Comparison of ENCODE assay signal across 9 cellular contexts in the genomic region with DNA sequence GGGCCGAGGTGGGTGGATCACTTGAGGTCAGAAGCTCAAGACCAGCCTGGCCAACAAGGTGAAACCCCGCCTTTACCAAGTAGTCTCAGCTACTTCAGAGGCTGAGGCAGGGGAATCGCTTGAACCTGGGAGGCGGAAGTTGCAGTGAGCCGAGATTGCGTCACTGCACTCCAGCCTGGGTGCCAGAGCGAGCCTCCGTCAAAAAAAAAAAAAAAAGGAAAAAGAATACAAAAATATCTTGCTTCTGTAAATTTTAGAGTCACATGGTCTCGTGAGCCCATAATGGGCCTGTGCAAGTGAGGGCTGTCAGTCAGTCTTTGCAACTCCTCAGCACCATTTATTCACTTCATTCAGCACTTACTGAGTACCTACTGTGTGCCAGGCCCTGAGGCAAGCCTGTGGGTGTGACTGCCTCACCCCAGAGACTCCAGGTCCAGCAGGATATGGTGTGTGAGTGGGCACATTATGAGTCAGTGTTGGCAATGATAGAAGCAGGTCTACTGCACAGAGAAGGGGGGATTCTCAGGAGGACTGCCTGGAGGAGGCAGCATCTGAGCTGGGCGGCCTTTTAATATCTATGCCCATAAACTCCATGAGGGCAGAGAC. TPM values are rescaled to one million over a fixed set of nuclear protein-coding genes. Genes with fewer than 3 reads are reported as not detected.
DNase-seq lines count a peak whose midpoint lies in the region; ATAC-seq, FAIRE-seq and TF ChIP-seq lines count a peak whose summit lies in the region.
"Had no signal": no experiment of that assay in that cellular context is flagged by ENCODE, and none has a peak within 500 bp of the region (broad histone marks: within the 10 kb centered on the region; RNA-seq: fewer than 3 reads in every experiment).

No MANE protein-coding gene starts in this region.

- peaks cover 2% of the 10 kb centered on the region for H3K4me1 ChIP-seq in prostate gland (replicated peaks)

- no peak overlapping the region for H3K4me3 ChIP-seq in prostate gland
- H3K4me3 ChIP-seq: smooth muscle cell had no signal

- WGBS in prostate gland, result 54% methylated on average over 10 of the region's 10 CpGs

- no peak for TF ChIP-seq POLR2A in GM12892 (IDR thresholded peaks at IDR 0.05; ENCODE audit: low read depth, low read length)
- no peak for TF ChIP-seq POLR2A in prostate gland (IDR thresholded peaks at IDR 0.05)

- in situ Hi-C loops in ACHN (cut with HindIII; ENCODE audit: low pct_ligation_motif_present, low pct_unique_long_range_greater_than_20kb, low sequenced_read_pairs), result no loop called here

- no peak for DNase-seq in GM12892 (ENCODE audit: insufficient read length)
- DNase-seq in activated naive CD8-positive, alpha-beta T cell treated with anti-CD3 and anti-CD28 coated beads for 36 hours, result peak; percentile 46
- DNase-seq in natural killer cell, result no peak
- DNase-seq in NCI-H1417 treated with DMSO at 0.1 percent for 48 hours (lab: John Stamatoyannopoulos, UW), result no peak
- DNase-seq in prostate gland (ENCODE audit: low spot score), result no peak
- no peak for DNase-seq in ACHN

- H3K4me1 Mint-ChIP-seq in activated naive CD8-positive, alpha-beta T cell treated with anti-CD3 and anti-CD28 coated beads for 36 hours, result peaks cover 21% of the 10 kb centered on the region
- H3K4me1 Mint-ChIP-seq in natural killer cell, result peaks cover 8 to 35% of the 10 kb centered on the region in 2 donors

- H3K9me3 Mint-ChIP-seq in activated naive CD8-positive, alpha-beta T cell treated with anti-CD3 and anti-CD28 coated beads for 36 hours, result no peaks in the 10 kb centered on the region
- H3K9me3 Mint-ChIP-seq in natural killer cell, result no peaks in the 10 kb centered on the region

- TF ChIP-seq CTCF in natural killer cell (IDR thresholded peaks at IDR 0.05) (no peak), prostate gland (IDR thresholded peaks at IDR 0.05) (no peak)

- no peaks in the 10 kb centered on the region for H3K9me3 ChIP-seq in prostate gland

- no peak overlapping the region for H3K4me3 Mint-ChIP-seq in activated naive CD8-positive, alpha-beta T cell treated with anti-CD3 and anti-CD28 coated beads for 36 hours
- H3K4me3 Mint-ChIP-seq in natural killer cell, result no peak overlapping the region

- intact Hi-C loops in natural killer cell (cut with micrococcal nuclease) (no loop called here), prostate gland (cut with DNase I) (no loop called here)

- no peak overlapping the region for H3K27ac Mint-ChIP-seq in activated naive CD8-positive, alpha-beta T cell treated with anti-CD3 and anti-CD28 coated beads for 36 hours
- H3K27ac Mint-ChIP-seq in natural killer cell, result peak overlapping the region in 1 of 2 donors; percentile 91

- H3K36me3 ChIP-seq in prostate gland, result no peaks in the 10 kb centered on the region

- no peaks in the 10 kb centered on the region for H3K36me3 Mint-ChIP-seq in activated naive CD8-positive, alpha-beta T cell treated with anti-CD3 and anti-CD28 coated beads for 36 hours
- H3K36me3 Mint-ChIP-seq in natural killer cell, result no peaks in the 10 kb centered on the region

- no peak overlapping the region for H3K27ac ChIP-seq in prostate gland

- H3K27me3 ChIP-seq in prostate gland (replicated peaks; ENCODE audit: insufficient read depth), result no peaks in the 10 kb centered on the region

- peaks cover 29% of the 10 kb centered on the region for H3K27me3 Mint-ChIP-seq in activated naive CD8-positive, alpha-beta T cell treated with anti-CD3 and anti-CD28 coated beads for 36 hours
- H3K27me3 Mint-ChIP-seq in natural killer cell (ENCODE audit: low read depth in 2 of 2), result peaks cover 0 to 8% of the 10 kb centered on the region in 2 donors

- ATAC-seq in HG02981 (IDR thresholded peaks at IDR 0.05; ENCODE audit: unreplicated experiment) (peak; percentile 35), natural killer cell (peak; percentile 47 to 50 (median 49)), SK-N-SH treated with all-trans-retinoic acid at 6 μM for 48 hours (no peak)

- FAIRE-seq in GM12892 (lab: Jason Lieb, UNC), result peak; percentile 87

TF ChIP-seq in SK-N-SH treated with all-trans-retinoic acid at 6 μM for 48 hours, 23 proteins besides CTCF, POLR2A, EP300 and RAD21 (continues in another document):
- no peak for TF ChIP-seq ESRRG (CRISPR knock-in tag; IDR thresholded peaks at IDR 0.05)
- TF ChIP-seq, protein P1, sequence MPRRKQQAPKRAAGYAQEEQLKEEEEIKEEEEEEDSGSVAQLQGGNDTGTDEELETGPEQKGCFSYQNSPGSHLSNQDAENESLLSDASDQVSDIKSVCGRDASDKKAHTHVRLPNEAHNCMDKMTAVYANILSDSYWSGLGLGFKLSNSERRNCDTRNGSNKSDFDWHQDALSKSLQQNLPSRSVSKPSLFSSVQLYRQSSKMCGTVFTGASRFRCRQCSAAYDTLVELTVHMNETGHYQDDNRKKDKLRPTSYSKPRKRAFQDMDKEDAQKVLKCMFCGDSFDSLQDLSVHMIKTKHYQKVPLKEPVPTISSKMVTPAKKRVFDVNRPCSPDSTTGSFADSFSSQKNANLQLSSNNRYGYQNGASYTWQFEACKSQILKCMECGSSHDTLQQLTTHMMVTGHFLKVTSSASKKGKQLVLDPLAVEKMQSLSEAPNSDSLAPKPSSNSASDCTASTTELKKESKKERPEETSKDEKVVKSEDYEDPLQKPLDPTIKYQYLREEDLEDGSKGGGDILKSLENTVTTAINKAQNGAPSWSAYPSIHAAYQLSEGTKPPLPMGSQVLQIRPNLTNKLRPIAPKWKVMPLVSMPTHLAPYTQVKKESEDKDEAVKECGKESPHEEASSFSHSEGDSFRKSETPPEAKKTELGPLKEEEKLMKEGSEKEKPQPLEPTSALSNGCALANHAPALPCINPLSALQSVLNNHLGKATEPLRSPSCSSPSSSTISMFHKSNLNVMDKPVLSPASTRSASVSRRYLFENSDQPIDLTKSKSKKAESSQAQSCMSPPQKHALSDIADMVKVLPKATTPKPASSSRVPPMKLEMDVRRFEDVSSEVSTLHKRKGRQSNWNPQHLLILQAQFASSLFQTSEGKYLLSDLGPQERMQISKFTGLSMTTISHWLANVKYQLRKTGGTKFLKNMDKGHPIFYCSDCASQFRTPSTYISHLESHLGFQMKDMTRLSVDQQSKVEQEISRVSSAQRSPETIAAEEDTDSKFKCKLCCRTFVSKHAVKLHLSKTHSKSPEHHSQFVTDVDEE (CRISPR knock-in tag; IDR thresholded peaks at IDR 0.05), result no peak
- no peak for TF ChIP-seq ZNF8 (CRISPR knock-in tag; IDR thresholded peaks at IDR 0.05)
- no peak for TF ChIP-seq CSDC2 (CRISPR knock-in tag; IDR thresholded peaks at IDR 0.05)
- no peak for TF ChIP-seq ZNF70 (CRISPR knock-in tag; IDR thresholded peaks at IDR 0.05)
- no peak for TF ChIP-seq ISL1 (CRISPR knock-in tag; IDR thresholded peaks at IDR 0.05)
- TF ChIP-seq, protein P2, sequence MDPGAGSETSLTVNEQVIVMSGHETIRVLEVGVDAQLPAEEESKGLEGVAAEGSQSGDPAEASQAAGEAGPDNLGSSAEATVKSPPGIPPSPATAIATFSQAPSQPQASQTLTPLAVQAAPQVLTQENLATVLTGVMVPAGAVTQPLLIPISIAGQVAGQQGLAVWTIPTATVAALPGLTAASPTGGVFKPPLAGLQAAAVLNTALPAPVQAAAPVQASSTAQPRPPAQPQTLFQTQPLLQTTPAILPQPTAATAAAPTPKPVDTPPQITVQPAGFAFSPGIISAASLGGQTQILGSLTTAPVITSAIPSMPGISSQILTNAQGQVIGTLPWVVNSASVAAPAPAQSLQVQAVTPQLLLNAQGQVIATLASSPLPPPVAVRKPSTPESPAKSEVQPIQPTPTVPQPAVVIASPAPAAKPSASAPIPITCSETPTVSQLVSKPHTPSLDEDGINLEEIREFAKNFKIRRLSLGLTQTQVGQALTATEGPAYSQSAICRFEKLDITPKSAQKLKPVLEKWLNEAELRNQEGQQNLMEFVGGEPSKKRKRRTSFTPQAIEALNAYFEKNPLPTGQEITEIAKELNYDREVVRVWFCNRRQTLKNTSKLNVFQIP (CRISPR knock-in tag; IDR thresholded peaks at IDR 0.05; ENCODE audit: borderline replicate concordance, low read depth), result no peak
- TF ChIP-seq GLIS3 (CRISPR knock-in tag; IDR thresholded peaks at IDR 0.05), result no peak
- TF ChIP-seq, protein P3, sequence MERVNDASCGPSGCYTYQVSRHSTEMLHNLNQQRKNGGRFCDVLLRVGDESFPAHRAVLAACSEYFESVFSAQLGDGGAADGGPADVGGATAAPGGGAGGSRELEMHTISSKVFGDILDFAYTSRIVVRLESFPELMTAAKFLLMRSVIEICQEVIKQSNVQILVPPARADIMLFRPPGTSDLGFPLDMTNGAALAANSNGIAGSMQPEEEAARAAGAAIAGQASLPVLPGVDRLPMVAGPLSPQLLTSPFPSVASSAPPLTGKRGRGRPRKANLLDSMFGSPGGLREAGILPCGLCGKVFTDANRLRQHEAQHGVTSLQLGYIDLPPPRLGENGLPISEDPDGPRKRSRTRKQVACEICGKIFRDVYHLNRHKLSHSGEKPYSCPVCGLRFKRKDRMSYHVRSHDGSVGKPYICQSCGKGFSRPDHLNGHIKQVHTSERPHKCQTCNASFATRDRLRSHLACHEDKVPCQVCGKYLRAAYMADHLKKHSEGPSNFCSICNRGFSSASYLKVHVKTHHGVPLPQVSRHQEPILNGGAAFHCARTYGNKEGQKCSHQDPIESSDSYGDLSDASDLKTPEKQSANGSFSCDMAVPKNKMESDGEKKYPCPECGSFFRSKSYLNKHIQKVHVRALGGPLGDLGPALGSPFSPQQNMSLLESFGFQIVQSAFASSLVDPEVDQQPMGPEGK (CRISPR knock-in tag; IDR thresholded peaks at IDR 0.05; ENCODE audit: borderline replicate concordance), result no peak
- TF ChIP-seq BACH2 (CRISPR knock-in tag; IDR thresholded peaks at IDR 0.05; ENCODE audit: borderline replicate concordance), result no peak
- no peak for TF ChIP-seq ZFP30 (CRISPR knock-in tag; IDR thresholded peaks at IDR 0.05)
- no peak for TF ChIP-seq RARB (CRISPR knock-in tag; IDR thresholded peaks at IDR 0.05)
- TF ChIP-seq ZFP3 (CRISPR knock-in tag; IDR thresholded peaks at IDR 0.05), result no peak
- TF ChIP-seq, protein P4, sequence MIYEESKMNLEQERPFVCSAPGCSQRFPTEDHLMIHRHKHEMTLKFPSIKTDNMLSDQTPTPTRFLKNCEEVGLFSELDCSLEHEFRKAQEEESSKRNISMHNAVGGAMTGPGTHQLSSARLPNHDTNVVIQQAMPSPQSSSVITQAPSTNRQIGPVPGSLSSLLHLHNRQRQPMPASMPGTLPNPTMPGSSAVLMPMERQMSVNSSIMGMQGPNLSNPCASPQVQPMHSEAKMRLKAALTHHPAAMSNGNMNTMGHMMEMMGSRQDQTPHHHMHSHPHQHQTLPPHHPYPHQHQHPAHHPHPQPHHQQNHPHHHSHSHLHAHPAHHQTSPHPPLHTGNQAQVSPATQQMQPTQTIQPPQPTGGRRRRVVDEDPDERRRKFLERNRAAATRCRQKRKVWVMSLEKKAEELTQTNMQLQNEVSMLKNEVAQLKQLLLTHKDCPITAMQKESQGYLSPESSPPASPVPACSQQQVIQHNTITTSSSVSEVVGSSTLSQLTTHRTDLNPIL (CRISPR knock-in tag; IDR thresholded peaks at IDR 0.05; ENCODE audit: low read depth), result no peak
- no peak for TF ChIP-seq SNAI2 (CRISPR knock-in tag; IDR thresholded peaks at IDR 0.05)

RNA-seq across cellular contexts. Expression of a gene that starts 46.7 kb away (rescaled TPM):
- polyA plus RNA-seq in GM12892 (2012; ENCODE audit: missing spikeins), result 133 TPM
- 100 to 1,000 TPM; 202 to 206 TPM for total RNA-seq in activated naive CD8-positive, alpha-beta T cell treated with anti-CD3 and anti-CD28 coated beads for 36 hours
- total RNA-seq in natural killer cell (100 to 1,000 TPM; 148 to 171 (median 161) TPM), prostate gland (100 to 1,000 TPM in 1 of 2 donors, 10 to 100 TPM in 1; 93.7 to 151 TPM)
